ENCODE assay signal across 18 cellular contexts in the genomic region with DNA sequence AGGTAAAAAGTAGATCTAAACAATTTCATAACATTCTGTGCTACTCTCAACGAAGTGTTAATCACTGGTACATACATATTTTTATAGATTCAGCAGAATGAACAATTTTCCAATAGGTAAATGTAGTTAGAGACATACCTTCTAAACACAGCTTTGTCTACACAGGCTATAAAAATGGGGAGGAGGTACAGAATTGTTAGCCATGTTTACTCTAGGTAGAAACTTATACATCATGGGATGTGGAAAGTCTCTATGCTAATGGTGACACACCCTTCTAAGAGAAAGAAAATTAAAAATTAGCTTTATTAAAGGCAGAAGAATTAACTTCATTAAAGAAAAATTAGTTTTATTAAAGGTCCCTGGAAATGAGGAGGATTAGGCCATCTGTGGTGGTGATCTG.
"Had no signal": no experiment of that assay in that cellular context is flagged by ENCODE, and none has a peak within 500 bp of the region (broad histone marks: within the 10 kb centered on the region; RNA-seq: fewer than 3 reads in every experiment).

No MANE protein-coding gene starts in this region.

- H3K27ac ChIP-seq: coronary artery, dorsolateral prefrontal cortex, epithelial cell of prostate, foreskin keratinocyte, gastroesophageal sphincter, heart left ventricle, left ventricle myocardium inferior, lower lobe of right lung had no signal

- H3K4me3 ChIP-seq: coronary artery, dorsolateral prefrontal cortex, gastroesophageal sphincter, heart left ventricle, left ventricle myocardium inferior, lower lobe of right lung had no signal

- H3K4me1 ChIP-seq: foreskin keratinocyte, gastroesophageal sphincter, heart left ventricle, left ventricle myocardium inferior, lower lobe of right lung had no signal

- ATAC-seq: esophagus mucosa; foreskin keratinocyte; gastroesophageal sphincter; heart left ventricle; left cardiac atrium; left lobe of liver; lower lobe of right lung; naive thymus-derived CD4-positive, alpha-beta T cell had no signal

- H3K27me3 ChIP-seq: foreskin keratinocyte, gastroesophageal sphincter, heart left ventricle had no signal

- H3K36me3 ChIP-seq: lower lobe of right lung had no signal

- H3K9me3 ChIP-seq: gastroesophageal sphincter, heart left ventricle, left ventricle myocardium inferior, lower lobe of right lung had no signal

- DNase-seq: dermis blood vessel endothelial cell; dorsolateral prefrontal cortex; effector CD4-positive, alpha-beta T cell; effector memory CD4-positive, alpha-beta T cell; erythroblast; foreskin keratinocyte; heart left ventricle; hippocampal formation; left cardiac atrium; left ventricle myocardium inferior; lower lobe of right lung; mesenchymal stem cell; naive thymus-derived CD4-positive, alpha-beta T cell had no signal
